In the genomic region with DNA sequence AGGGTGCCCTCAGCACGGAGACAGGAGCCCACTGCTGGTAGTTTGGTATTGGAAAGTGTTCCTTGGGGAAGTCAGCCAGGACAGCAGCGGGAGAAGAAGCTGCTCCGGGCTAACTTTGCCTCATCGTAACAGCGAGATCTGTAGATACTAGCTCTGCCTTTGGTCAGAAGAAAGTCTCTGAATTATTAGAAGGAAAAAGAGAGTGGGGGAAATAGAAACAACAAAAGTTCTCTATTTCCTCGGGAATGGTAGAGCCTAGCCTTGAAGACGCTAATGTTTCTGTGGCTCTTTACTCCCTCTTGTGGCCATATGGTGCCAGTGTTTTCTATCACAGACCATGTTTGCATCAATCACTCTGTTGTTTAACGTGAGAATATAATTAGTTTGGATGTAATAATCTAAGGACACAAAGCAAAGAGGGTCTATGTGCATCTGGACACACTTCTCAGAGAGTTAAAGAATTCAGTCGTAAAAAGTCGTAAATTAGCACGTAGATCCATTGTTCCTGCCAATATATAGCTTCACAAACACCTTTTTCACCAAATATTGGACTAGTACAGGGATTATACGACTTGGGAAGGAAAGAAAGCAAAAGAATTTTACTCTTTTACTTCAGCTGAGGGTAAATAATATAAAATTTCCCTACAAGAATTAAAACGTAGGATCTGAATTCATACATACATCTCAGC, we compare ENCODE assay signal across 1 cellular context.
TF ChIP-seq lines count a peak whose summit lies in the region.

No MANE protein-coding gene starts in this region.

TF ChIP-seq in K562, 482 proteins besides CTCF, POLR2A, EP300 and RAD21 (continued from another document):
- TF ChIP-seq ETS1 (conservative IDR thresholded peaks at IDR 0.05; ENCODE audit: control insufficient read depth, low read depth, low read length): no peak
- TF ChIP-seq, protein P1, sequence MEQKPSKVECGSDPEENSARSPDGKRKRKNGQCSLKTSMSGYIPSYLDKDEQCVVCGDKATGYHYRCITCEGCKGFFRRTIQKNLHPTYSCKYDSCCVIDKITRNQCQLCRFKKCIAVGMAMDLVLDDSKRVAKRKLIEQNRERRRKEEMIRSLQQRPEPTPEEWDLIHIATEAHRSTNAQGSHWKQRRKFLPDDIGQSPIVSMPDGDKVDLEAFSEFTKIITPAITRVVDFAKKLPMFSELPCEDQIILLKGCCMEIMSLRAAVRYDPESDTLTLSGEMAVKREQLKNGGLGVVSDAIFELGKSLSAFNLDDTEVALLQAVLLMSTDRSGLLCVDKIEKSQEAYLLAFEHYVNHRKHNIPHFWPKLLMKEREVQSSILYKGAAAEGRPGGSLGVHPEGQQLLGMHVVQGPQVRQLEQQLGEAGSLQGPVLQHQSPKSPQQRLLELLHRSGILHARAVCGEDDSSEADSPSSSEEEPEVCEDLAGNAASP (IDR thresholded peaks at IDR 0.05): no peak
- TF ChIP-seq ZNF347 (CRISPR knock-in tag; IDR thresholded peaks at IDR 0.05; ENCODE audit: low read depth): no peak
- no peak for TF ChIP-seq TRIM28 (IDR thresholded peaks at IDR 0.05)
- TF ChIP-seq L3MBTL2 (IDR thresholded peaks at IDR 0.05): no peak
- TF ChIP-seq, protein P2, sequence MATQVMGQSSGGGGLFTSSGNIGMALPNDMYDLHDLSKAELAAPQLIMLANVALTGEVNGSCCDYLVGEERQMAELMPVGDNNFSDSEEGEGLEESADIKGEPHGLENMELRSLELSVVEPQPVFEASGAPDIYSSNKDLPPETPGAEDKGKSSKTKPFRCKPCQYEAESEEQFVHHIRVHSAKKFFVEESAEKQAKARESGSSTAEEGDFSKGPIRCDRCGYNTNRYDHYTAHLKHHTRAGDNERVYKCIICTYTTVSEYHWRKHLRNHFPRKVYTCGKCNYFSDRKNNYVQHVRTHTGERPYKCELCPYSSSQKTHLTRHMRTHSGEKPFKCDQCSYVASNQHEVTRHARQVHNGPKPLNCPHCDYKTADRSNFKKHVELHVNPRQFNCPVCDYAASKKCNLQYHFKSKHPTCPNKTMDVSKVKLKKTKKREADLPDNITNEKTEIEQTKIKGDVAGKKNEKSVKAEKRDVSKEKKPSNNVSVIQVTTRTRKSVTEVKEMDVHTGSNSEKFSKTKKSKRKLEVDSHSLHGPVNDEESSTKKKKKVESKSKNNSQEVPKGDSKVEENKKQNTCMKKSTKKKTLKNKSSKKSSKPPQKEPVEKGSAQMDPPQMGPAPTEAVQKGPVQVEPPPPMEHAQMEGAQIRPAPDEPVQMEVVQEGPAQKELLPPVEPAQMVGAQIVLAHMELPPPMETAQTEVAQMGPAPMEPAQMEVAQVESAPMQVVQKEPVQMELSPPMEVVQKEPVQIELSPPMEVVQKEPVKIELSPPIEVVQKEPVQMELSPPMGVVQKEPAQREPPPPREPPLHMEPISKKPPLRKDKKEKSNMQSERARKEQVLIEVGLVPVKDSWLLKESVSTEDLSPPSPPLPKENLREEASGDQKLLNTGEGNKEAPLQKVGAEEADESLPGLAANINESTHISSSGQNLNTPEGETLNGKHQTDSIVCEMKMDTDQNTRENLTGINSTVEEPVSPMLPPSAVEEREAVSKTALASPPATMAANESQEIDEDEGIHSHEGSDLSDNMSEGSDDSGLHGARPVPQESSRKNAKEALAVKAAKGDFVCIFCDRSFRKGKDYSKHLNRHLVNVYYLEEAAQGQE (CRISPR knock-in tag; IDR thresholded peaks at IDR 0.05; ENCODE audit: low read depth): no peak
- peak; percentile 65 for TF ChIP-seq MEIS2 (IDR thresholded peaks at IDR 0.05; ENCODE audit: partially characterized antibody)
- TF ChIP-seq ETV6 (IDR thresholded peaks at IDR 0.05; ENCODE audit: borderline replicate concordance in 1 of 2, low read depth in 2 of 2, low read length in 1 of 2): no peak
- no peak for TF ChIP-seq ETV6 (CRISPR knock-in tag; IDR thresholded peaks at IDR 0.05; ENCODE audit: borderline replicate concordance)
- no peak for TF ChIP-seq SMAD3 (CRISPR knock-in tag; conservative IDR thresholded peaks at IDR 0.05)
- TF ChIP-seq PTTG1 (tag; IDR thresholded peaks at IDR 0.05; ENCODE audit: low read depth): no peak
- no peak for TF ChIP-seq BRCA1 (IDR thresholded peaks at IDR 0.05)
- no peak for TF ChIP-seq BRCA1 (CRISPR knock-in tag; IDR thresholded peaks at IDR 0.05)
- TF ChIP-seq KLF13 (tag; IDR thresholded peaks at IDR 0.05; ENCODE audit: borderline replicate concordance, low read depth): no peak
- TF ChIP-seq, protein P3, sequence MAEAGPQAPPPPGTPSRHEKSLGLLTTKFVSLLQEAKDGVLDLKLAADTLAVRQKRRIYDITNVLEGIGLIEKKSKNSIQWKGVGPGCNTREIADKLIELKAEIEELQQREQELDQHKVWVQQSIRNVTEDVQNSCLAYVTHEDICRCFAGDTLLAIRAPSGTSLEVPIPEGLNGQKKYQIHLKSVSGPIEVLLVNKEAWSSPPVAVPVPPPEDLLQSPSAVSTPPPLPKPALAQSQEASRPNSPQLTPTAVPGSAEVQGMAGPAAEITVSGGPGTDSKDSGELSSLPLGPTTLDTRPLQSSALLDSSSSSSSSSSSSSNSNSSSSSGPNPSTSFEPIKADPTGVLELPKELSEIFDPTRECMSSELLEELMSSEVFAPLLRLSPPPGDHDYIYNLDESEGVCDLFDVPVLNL (CRISPR knock-in tag; IDR thresholded peaks at IDR 0.05; ENCODE audit: low read depth): no peak
- TF ChIP-seq XRCC5 (IDR thresholded peaks at IDR 0.05; ENCODE audit: low read depth, low read length): no peak
- TF ChIP-seq, protein P4, sequence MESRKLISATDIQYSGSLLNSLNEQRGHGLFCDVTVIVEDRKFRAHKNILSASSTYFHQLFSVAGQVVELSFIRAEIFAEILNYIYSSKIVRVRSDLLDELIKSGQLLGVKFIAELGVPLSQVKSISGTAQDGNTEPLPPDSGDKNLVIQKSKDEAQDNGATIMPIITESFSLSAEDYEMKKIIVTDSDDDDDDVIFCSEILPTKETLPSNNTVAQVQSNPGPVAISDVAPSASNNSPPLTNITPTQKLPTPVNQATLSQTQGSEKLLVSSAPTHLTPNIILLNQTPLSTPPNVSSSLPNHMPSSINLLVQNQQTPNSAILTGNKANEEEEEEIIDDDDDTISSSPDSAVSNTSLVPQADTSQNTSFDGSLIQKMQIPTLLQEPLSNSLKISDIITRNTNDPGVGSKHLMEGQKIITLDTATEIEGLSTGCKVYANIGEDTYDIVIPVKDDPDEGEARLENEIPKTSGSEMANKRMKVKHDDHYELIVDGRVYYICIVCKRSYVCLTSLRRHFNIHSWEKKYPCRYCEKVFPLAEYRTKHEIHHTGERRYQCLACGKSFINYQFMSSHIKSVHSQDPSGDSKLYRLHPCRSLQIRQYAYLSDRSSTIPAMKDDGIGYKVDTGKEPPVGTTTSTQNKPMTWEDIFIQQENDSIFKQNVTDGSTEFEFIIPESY (CRISPR knock-in tag; IDR thresholded peaks at IDR 0.05): no peak
- no peak for TF ChIP-seq NFIC (IDR thresholded peaks at IDR 0.05)
- TF ChIP-seq ATF2 (CRISPR knock-in tag; IDR thresholded peaks at IDR 0.05): no peak
- no peak for TF ChIP-seq HDAC6 (IDR thresholded peaks at IDR 0.05; ENCODE audit: low read depth, low read length)
- no peak for TF ChIP-seq MBD2 (IDR thresholded peaks at IDR 0.05; ENCODE audit: borderline replicate concordance, low read depth)
- TF ChIP-seq CHCHD3 (CRISPR knock-in tag; IDR thresholded peaks at IDR 0.05): no peak
- no peak for TF ChIP-seq ZNF134 (CRISPR knock-in tag; conservative IDR thresholded peaks at IDR 0.05)
- TF ChIP-seq BHLHE40 (IDR thresholded peaks at IDR 0.05; ENCODE audit: low read length): 0 out of 2 replicates have a peak, but pooled peaks have one; percentile 19
TF ChIP-seq in K562: peak in this region for 36.
